In the genomic region with DNA sequence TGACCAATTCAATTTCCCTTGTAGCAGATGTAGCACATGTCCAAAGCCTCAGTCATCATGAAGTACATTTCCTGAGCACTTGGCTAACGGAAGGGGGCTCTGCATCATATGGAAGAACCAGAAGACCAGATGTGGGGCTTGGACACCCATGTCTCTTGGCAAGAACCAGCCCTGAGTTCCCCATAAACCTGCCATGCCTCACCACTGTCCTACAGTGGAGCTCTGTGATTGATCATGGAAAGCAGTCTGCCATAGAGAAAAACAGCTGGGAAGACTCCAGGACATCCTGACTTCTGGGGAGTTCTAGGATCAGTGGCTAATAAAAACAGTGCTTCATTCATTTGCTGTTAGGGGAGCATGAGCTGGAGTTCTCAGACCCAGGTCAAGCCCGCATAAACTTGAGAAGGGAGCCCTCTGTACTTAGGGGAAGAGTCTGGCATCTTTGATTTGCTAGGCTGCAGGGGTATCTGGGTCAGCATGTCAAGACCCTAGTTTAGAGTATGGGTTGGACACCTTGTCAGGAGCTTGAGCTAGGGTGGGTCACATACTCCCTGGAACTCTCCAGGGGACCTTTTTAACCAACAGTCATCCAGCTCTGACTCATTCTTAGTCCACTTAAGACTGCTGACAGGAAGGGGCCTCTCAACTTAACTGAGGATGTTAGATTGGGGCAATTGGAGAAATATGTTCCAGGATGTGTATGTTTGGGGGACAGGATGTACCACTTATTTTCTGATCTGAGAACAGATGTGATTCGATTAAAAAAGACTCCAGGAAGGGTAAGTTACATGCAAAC, we compare ENCODE assay signal across 12 cellular contexts. TPM values are rescaled to one million over a fixed set of nuclear protein-coding genes. Genes with fewer than 3 reads are reported as not detected.
DNase-seq lines count a peak whose midpoint lies in the region; ATAC-seq, FAIRE-seq and TF ChIP-seq lines count a peak whose summit lies in the region.
"Had no signal": no experiment of that assay in that cellular context is flagged by ENCODE, and none has a peak within 500 bp of the region (broad histone marks: within the 10 kb centered on the region; RNA-seq: fewer than 3 reads in every experiment).

No MANE protein-coding gene starts in this region.

- peaks cover 10% of the 10 kb centered on the region for H3K4me1 ChIP-seq in IMR-90 (ENCODE audit: control insufficient read depth, insufficient read depth, low read length)
- H3K4me1 ChIP-seq in GM12878 (ENCODE audit: control insufficient read depth, insufficient read depth, low read length) = peaks cover 4% of the 10 kb centered on the region; the same call in 1 of the 2 replicates
- H3K4me1 ChIP-seq in mesodermal cell (ENCODE audit: control insufficient read depth, insufficient read depth, low read length, poor library complexity, severe bottlenecking) = peaks cover 11% of the 10 kb centered on the region
- no peaks in the 10 kb centered on the region for H3K4me1 ChIP-seq in psoas muscle

- no peak for TF ChIP-seq POLR2A in IMR-90 (IDR thresholded peaks at IDR 0.05; ENCODE audit: low read depth, low read length)
- TF ChIP-seq POLR2A in GM12878 (IDR thresholded peaks at IDR 0.05; ENCODE audit: low read depth, low read length) = no peak

- TF ChIP-seq CTCF in IMR-90 (conservative IDR thresholded peaks at IDR 0.05; ENCODE audit: low read depth, low read length) (no peak), GM12878 (IDR thresholded peaks at IDR 0.05 in 2 of 3, conservative IDR thresholded peaks at IDR 0.05 in 1 of 3; ENCODE audit: control insufficient read depth in 2 of 3, extremely low read depth in 1 of 3, insufficient read depth in 1 of 3, low read depth in 3 of 3, low read length in 3 of 3) (no peak), psoas muscle (IDR thresholded peaks at IDR 0.05) (no peak)

- peak overlapping the region; percentile 11 to 75 for H4K8ac ChIP-seq in IMR-90 (ENCODE audit: low read depth in 2 of 2, low read length in 2 of 2)

- H3K27me3 ChIP-seq in IMR-90 (ENCODE audit: control insufficient read depth, insufficient read depth, low read length) = no peaks in the 10 kb centered on the region
- H3K27me3 ChIP-seq in GM12878 (replicated peaks in 1 of 2; ENCODE audit: control insufficient read depth in 2 of 2, insufficient read depth in 2 of 2, low read length in 1 of 2) = no peaks in the 10 kb centered on the region
- no peaks in the 10 kb centered on the region for H3K27me3 ChIP-seq in psoas muscle (ENCODE audit: insufficient read depth in 3 of 3, low read length in 2 of 3)
- H3K27me3 ChIP-seq: tibial artery had no signal

- peak overlapping the region; percentile 72 for H2AK5ac ChIP-seq in IMR-90 (ENCODE audit: low read depth, low read length)

- TF ChIP-seq EP300 in GM12878 (IDR thresholded peaks at IDR 0.05; ENCODE audit: borderline replicate concordance in 1 of 2, control insufficient read depth in 1 of 2, low read depth in 2 of 2, low read length in 2 of 2) = no peak

- H3K36me3 ChIP-seq in IMR-90 (ENCODE audit: control insufficient read depth, insufficient read depth, low read length) (no peaks in the 10 kb centered on the region), GM12878 (ENCODE audit: control insufficient read depth in 2 of 2, insufficient read depth in 2 of 2, low read length in 1 of 2) (no peaks in the 10 kb centered on the region), mesodermal cell (ENCODE audit: control insufficient read depth, insufficient read depth, low read length) (no peaks in the 10 kb centered on the region), psoas muscle (ENCODE audit: insufficient read depth in 1 of 2, low read depth in 1 of 2) (no peaks in the 10 kb centered on the region)
- H3K36me3 ChIP-seq: tibial artery had no signal

- dilution Hi-C loops in IMR-90 (cut with HindIII; ENCODE audit: low sequenced_read_pairs, unreplicated experiment) = no loop called here

- H2BK5ac ChIP-seq in IMR-90 (ENCODE audit: low read depth, low read length, poor library complexity, severe bottlenecking) = peak overlapping the region; percentile 62

- peak overlapping the region; percentile 85 for H2BK120ac ChIP-seq in IMR-90 (ENCODE audit: low read depth, low read length)

- H3K4ac ChIP-seq in IMR-90 (ENCODE audit: low read depth, low read length) = peak overlapping the region; percentile 84

- POLR2A ChIA-PET in IMR-90 (lab: Charles Lee; ENCODE audit: unreplicated experiment) (no interaction called here), GM12878 (lab: Charles Lee) (no interaction called here)

- peak overlapping the region; percentile 73; the same call in 2 of the 3 replicates for H2BK15ac ChIP-seq in IMR-90 (ENCODE audit: low read depth, low read length)

- H4K91ac ChIP-seq in IMR-90 (ENCODE audit: insufficient read depth, low read depth, low read length) = peak overlapping the region; percentile 49

- peak overlapping the region; percentile 32 for H3K18ac ChIP-seq in IMR-90 (ENCODE audit: low read depth, low read length)

- H3K9ac ChIP-seq in IMR-90 (ENCODE audit: low read depth, low read length) (no peak overlapping the region), GM12878 (ENCODE audit: control insufficient read depth, insufficient read depth, low read length) (no peak overlapping the region)

- H3K27ac ChIP-seq in IMR-90 (ENCODE audit: insufficient read depth, low read length) (peak overlapping the region; percentile 34), GM12878 (ENCODE audit: control insufficient read depth, insufficient read depth) (no peak overlapping the region), mesodermal cell (ENCODE audit: low read depth, low read length, severe bottlenecking) (peak overlapping the region; percentile 65), psoas muscle (no peak overlapping the region)
- H3K27ac ChIP-seq: tibial artery had no signal

- H3K23ac ChIP-seq in IMR-90 (ENCODE audit: low read depth, low read length) = peak overlapping the region; percentile 78; the same call in 1 of the 2 replicates

- BruUV-seq in IMR-90 (replicated peaks; lab: Mats Ljungman, UMichigan) (no TSS peak), GM12878 (replicated peaks; lab: Mats Ljungman, UMichigan) (no TSS peak)

- CTCF ChIA-PET in IMR-90 (lab: Yijun Ruan, JAX) (interaction anchor here (1.5 kb wide), 1 partner anchor 49 kb away, joined by 4 read pairs; no protein-coding TSS in a partner anchor), GM12878 (lab: Yijun Ruan, JAX) (interaction anchor here (0.9 to 1.9 kb wide), 2 partner anchors 49 to 187 kb away, joined by 3 to 5 read pairs; no protein-coding TSS in a partner anchor)

- peak; percentile 92 for ATAC-seq in IMR-90 (ENCODE audit: low read depth)
- ATAC-seq in GM12878 = peak; percentile 33; the same call in 2 of the 3 replicates
- no peak for ATAC-seq in psoas muscle
- no peak for ATAC-seq in HG03135 (IDR thresholded peaks at IDR 0.05; ENCODE audit: unreplicated experiment)

- FAIRE-seq in GM12878 (lab: Jason Lieb, UNC) = no peak

- intact Hi-C loops in IMR-90 (cut with micrococcal nuclease) = no loop called here
- intact Hi-C loops in GM12878 (cut with micrococcal nuclease; ENCODE audit: unreplicated experiment) = no loop called here
- intact Hi-C loops in psoas muscle (cut with DNase I) = no loop called here

- H3K56ac ChIP-seq in IMR-90 (ENCODE audit: extremely low read depth, insufficient read depth, low read length) = peak overlapping the region; percentile 63

- no peaks in the 10 kb centered on the region for H3K79me1 ChIP-seq in IMR-90 (ENCODE audit: low read depth in 1 of 2, low read length in 2 of 2)

- peak; percentile 84 for DNase-seq in Daoy (ENCODE audit: low read depth)
- DNase-seq in IMR-90 = peak; percentile 83
- no peak for DNase-seq in GM12878 (ENCODE audit: low read depth, low spot score)
- no peak for DNase-seq in NCI-H2171 (lab: John Stamatoyannopoulos, UW)
- DNase-seq in RPMI8226 = no peak
- no peak for DNase-seq in psoas muscle
- DNase-seq: activated CD4-positive, CD25-positive, alpha-beta regulatory T cell; activated naive CD8-positive, alpha-beta T cell treated with anti-CD3 and anti-CD28 coated beads, Interleukin-2, amount 10 ng/mL, durations not matched to agents 7 days and 5 days; stimulated activated CD4-positive, alpha-beta T cell treated with anti-CD3 and anti-CD28 coated beads, Interleukin-1b, Interleukin-23, amount 100 ng/mL, for 48 hours; tibial artery had no signal

- RAD21 ChIA-PET in GM12878 (lab: Charles Lee; ENCODE audit: unreplicated experiment) = no interaction called here

- H2AFZ ChIP-seq in IMR-90 (replicated peaks; ENCODE audit: low read length, poor library complexity) (peak overlapping the region; percentile 45), GM12878 (ENCODE audit: control insufficient read depth, low read depth, low read length) (no peak overlapping the region)

- peaks cover 13% of the 10 kb centered on the region for H3K9me1 ChIP-seq in IMR-90 (ENCODE audit: insufficient read depth, low read length)

- SMC1A ChIA-PET in GM12878 (lab: Charles Lee; ENCODE audit: uncharacterized antibody, unreplicated experiment) = interaction anchor here (1.2 kb wide), 1 partner anchor 25 kb away, joined by 5 read pairs; no protein-coding TSS in a partner anchor

- in situ Hi-C loops in IMR-90 (cut with MboI; ENCODE audit: low sequenced_read_pairs) = no loop called here
- in situ Hi-C loops in GM12878 (cut with MboI) = no loop called here

- 50% methylated on average over 1 of the region's 3 CpGs; no CpG with 5 or more reads in 1 of the 2 experiments for WGBS in IMR-90 (ENCODE audit: extremely low coverage in 2 of 2, insufficient read length in 1 of 2), 2 experiments
- WGBS in GM12878 (ENCODE audit: insufficient coverage, insufficient replicate concordance, low lambda C conversion rate, missing lambda C conversion rate) = 44% methylated on average over 3 of the region's 3 CpGs
- 96 to 100% methylated on average over 2 of the region's 3 CpGs for WGBS in mesodermal cell (ENCODE audit: insufficient coverage in 2 of 2), 2 experiments
- WGBS in psoas muscle, 3 donors = 74 to 76% (median 76%) methylated on average over 3 of the region's 3 CpGs

- no peaks in the 10 kb centered on the region for H3K79me2 ChIP-seq in GM12878 (ENCODE audit: control insufficient read depth, insufficient read depth, low read length)

- peak overlapping the region; percentile 93 for H2BK20ac ChIP-seq in IMR-90 (ENCODE audit: low read depth, low read length)

- no peak overlapping the region for H2AK9ac ChIP-seq in IMR-90 (replicated peaks; ENCODE audit: low read depth, low read length, poor library complexity)

- H3K14ac ChIP-seq in IMR-90 (replicated peaks; ENCODE audit: low read depth, low read length) = peak overlapping the region; percentile 88

- H4K20me1 ChIP-seq in IMR-90 (ENCODE audit: insufficient read depth, low read length) (no peaks in the 10 kb centered on the region), GM12878 (ENCODE audit: control insufficient read depth, insufficient read depth) (no peaks in the 10 kb centered on the region)

- H3K4me3 ChIP-seq in IMR-90 (ENCODE audit: insufficient read depth, low read depth, low read length) (no peak overlapping the region), GM12878 (no peak overlapping the region), mesodermal cell (ENCODE audit: extremely low read depth, insufficient read depth, low read length, poor library complexity, severe bottlenecking) (no peak overlapping the region), psoas muscle (no peak overlapping the region)
- H3K4me3 ChIP-seq: tibial artery had no signal

- H3K4me2 ChIP-seq in IMR-90 (ENCODE audit: low read depth, low read length) = peak overlapping the region; percentile 19; the same call in 1 of the 2 replicates
- no peak overlapping the region for H3K4me2 ChIP-seq in GM12878 (ENCODE audit: control insufficient read depth, insufficient read depth)

- TF ChIP-seq RAD21 in IMR-90 (IDR thresholded peaks at IDR 0.05; ENCODE audit: low read length) (no peak), GM12878 (IDR thresholded peaks at IDR 0.05; ENCODE audit: insufficient read depth, low read depth, low read length) (no peak)

- H3K9me3 ChIP-seq in IMR-90 (ENCODE audit: control insufficient read depth, insufficient read depth, low read length) = no peaks in the 10 kb centered on the region
- no peaks in the 10 kb centered on the region for H3K9me3 ChIP-seq in GM12878 (replicated peaks; ENCODE audit: control insufficient read depth, insufficient read depth, low read length)
- H3K9me3 ChIP-seq in mesodermal cell (ENCODE audit: control insufficient read depth, low read length) = no peaks in the 10 kb centered on the region
- H3K9me3 ChIP-seq in psoas muscle = no peaks in the 10 kb centered on the region
- H3K9me3 ChIP-seq: tibial artery had no signal

- H4K5ac ChIP-seq in IMR-90 (ENCODE audit: low read depth, low read length) = peak overlapping the region; percentile 3; the same call in 1 of the 2 replicates

RNA-seq across cellular contexts. Expression of gene TRAM2, which starts 26.3 kb away (rescaled TPM):
- total RNA-seq in Daoy (2014; rRNA removed; shearing (Covaris generic)) = 31.3 and 39.1 TPM in 2 replicates
- 77.2 and 81.1 TPM in 2 replicates for total RNA-seq in IMR-90 (2012; rRNA removed)
- 94.2 and 95.7 TPM in 2 replicates for polyA plus RNA-seq in IMR-90 (2012; rRNA removed)
- polyA plus RNA-seq in IMR-90 (2012; cell fraction: cytosol; rRNA removed) = 51.8 and 52.7 TPM in 2 replicates
- 86.8 and 207 TPM in 2 replicates for polyA plus RNA-seq in IMR-90 (2012; cell fraction: nucleus; rRNA removed; ENCODE audit: low replicate concordance)
- 9.5 and 10.9 TPM in 2 replicates for total RNA-seq in GM12878 (2013; cell fraction: nucleolus; rRNA removed)
- 10.9 and 11.0 TPM in 2 replicates for total RNA-seq in GM12878 (2014; rRNA removed)
- total RNA-seq in GM12878 (2014; rRNA removed; fragmentation: Illumina TruSeq; extraction: Trizol) = 7.9 and 8.2 TPM in 2 replicates
- total RNA-seq in GM12878 (2021) = 12.5 and 13.2 TPM in 2 replicates
- polyA plus RNA-seq in GM12878 (2011; ENCODE audit: low read depth) = 4.4 TPM
- 4.8 and 6.8 TPM in 2 replicates for polyA plus RNA-seq in GM12878 (2011; rRNA removed)
- 6.9 and 7.2 TPM in 2 replicates for polyA plus RNA-seq in GM12878 (2011; cell fraction: cytosol; rRNA removed)
- polyA plus RNA-seq in GM12878 (2011; cell fraction: nucleus; rRNA removed) = 12.2 and 13.7 TPM in 2 replicates
- 5.6 and 6.1 TPM in 2 replicates for polyA plus RNA-seq in GM12878 (2012)
- 12.4 and 13.9 TPM in 2 replicates for polyA plus RNA-seq in GM12878 (2014; fragmentation: Illumina TruSeq; extraction: Trizol)
- polyA plus RNA-seq in GM12878 (2014; fragmentation: Nextera tagmentation; extraction: Ambion mirVana) = 1 to 10 TPM; 2.5 TPM
- polyA plus RNA-seq in GM12878 (2014; rRNA removed) = 10.5 and 11.1 TPM in 2 replicates
- 10 to 100 TPM; 13.9 to 15.0 TPM for polyA plus RNA-seq in GM12878 (2016; fragmentation: Nextera tagmentation; extraction: Ambion mirVana)
- 5.0 and 5.9 TPM in 2 replicates for polyA minus RNA-seq in GM12878 (2011; rRNA and poly(A)+ RNA removed)
- 1.9 and 3.6 TPM in 2 replicates for polyA minus RNA-seq in GM12878 (2011; cell fraction: cytosol; rRNA and poly(A)+ RNA removed)
- polyA minus RNA-seq in GM12878 (2011; cell fraction: nucleus; rRNA and poly(A)+ RNA removed) = 3.1 and 5.9 TPM in 2 replicates
- polyA plus RNA-seq in mesodermal cell (2013, experiment 1 of 2) = 19.4 TPM
- 16.0 TPM for polyA plus RNA-seq in mesodermal cell (2013, experiment 2 of 2)
- 1 to 10 TPM; 3.4 to 5.7 (median 4.5) TPM for total RNA-seq in psoas muscle
- polyA plus RNA-seq in psoas muscle = 1 to 10 TPM; 2.1 to 4.5 (median 3.0) TPM

Comparison
In these comparisons a context has a peak if more than half of its experiments do, and no peak if none do; other contexts are left out.
1. DNase-seq: peak in Daoy (single experiment) and IMR-90 (single experiment); none in GM12878 (single experiment), NCI-H2171 (single experiment), RPMI8226 (single experiment) and psoas muscle (0 of 2).
2. ATAC-seq: peak in IMR-90 (single experiment) and GM12878 (single experiment); none in psoas muscle (0 of 4) and HG03135 (single experiment).
3. H3K27ac ChIP-seq: peak in IMR-90 (single experiment) and mesodermal cell (single experiment); none in GM12878 (single experiment) and psoas muscle (single experiment).